In the genomic region with DNA sequence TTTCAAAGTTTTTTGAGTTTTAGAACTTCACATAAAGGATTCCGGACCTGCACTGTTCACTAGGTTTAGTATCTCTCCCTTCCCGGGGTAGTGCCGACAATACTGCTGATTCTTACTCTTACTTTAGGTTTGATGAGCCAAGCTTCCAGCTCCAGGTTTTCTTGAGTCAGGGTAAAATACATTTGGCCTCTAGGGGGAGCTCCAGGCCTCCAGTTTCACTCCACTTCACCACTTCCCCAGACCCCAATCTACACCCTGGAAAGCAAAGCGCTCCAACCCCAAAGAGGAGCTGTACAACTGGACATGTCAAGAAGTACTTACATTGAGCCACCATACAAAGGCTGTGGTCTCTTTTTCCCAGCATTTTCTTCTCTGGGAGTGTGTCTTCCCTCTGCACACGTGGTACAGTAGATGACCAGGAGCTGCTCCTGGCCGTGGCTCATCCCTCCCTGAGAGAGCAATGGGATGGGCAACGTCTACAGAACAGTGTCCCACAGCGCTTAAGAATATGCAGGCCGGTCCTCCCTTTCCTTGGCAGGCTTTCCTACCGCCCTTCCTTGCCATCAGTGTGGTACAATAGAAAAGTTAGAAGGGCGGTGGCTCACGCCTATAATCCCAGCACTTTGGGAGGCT, we compare ENCODE assay signal across 8 cellular contexts.
DNase-seq lines count a peak whose midpoint lies in the region; ATAC-seq, FAIRE-seq and TF ChIP-seq lines count a peak whose summit lies in the region.

No MANE protein-coding gene starts in this region.

- no peak overlapping the region for H3K27ac Mint-ChIP-seq in type B pancreatic cell

- H3K9me3 ChIP-seq in pancreas: no peaks in the 10 kb centered on the region

- peak; percentile 49 for DNase-seq in GM12864 (ENCODE audit: low read depth)
- DNase-seq in HuH-7.5 (ENCODE audit: low spot score): peak; percentile 37
- DNase-seq in RCC 7860 (ENCODE audit: low spot score): peak; percentile 37
- DNase-seq in activated T-cell treated with anti-CD3 and anti-CD28 coated beads, Interleukin-2, amount 50 U/mL, for 1 hour: peak; percentile 54
- DNase-seq in fibroblast of the conjunctiva (ENCODE audit: low read depth): peak; percentile 69
- DNase-seq in pancreas: peak in 5 of 6 donors; percentile 14 to 47 (median 24)
- no peak for DNase-seq in type B pancreatic cell (ENCODE audit: extremely low spot score, unreplicated experiment)

- peak; percentile 74 for TF ChIP-seq CTCF in GM12864 (IDR thresholded peaks at IDR 0.05; ENCODE audit: low read depth, low read length, missing control alignments)
- TF ChIP-seq CTCF in pancreas (IDR thresholded peaks at IDR 0.05): peak; percentile 26 to 64 (median 58)
- TF ChIP-seq CTCF in type B pancreatic cell (conservative IDR thresholded peaks at IDR 0.05): peak; percentile 77

- intact Hi-C loops in pancreas (cut with DNase I): loop anchor here in 1 of 3 donors (5.0 kb wide), 1 partner anchor 242 kb away; the partner anchor contains the start of gene CD200R1

- 42 to 46% methylated on average over 12 of the region's 12 CpGs for WGBS in pancreas, 2 donors

- H3K27me3 Mint-ChIP-seq in type B pancreatic cell: no peaks in the 10 kb centered on the region

- no peak overlapping the region for H3K4me3 Mint-ChIP-seq in type B pancreatic cell

- H3K36me3 Mint-ChIP-seq in type B pancreatic cell: peaks cover 3% of the 10 kb centered on the region

- H3K9me3 Mint-ChIP-seq in type B pancreatic cell: peaks cover 8% of the 10 kb centered on the region

- peak in 3 of 4 donors; percentile 77 to 83 (median 82) for ATAC-seq in pancreas
- ATAC-seq in GM19324 (IDR thresholded peaks at IDR 0.05; ENCODE audit: low FRiP score, unreplicated experiment): no peak

- no peaks in the 10 kb centered on the region for H3K36me3 ChIP-seq in pancreas

- H3K27me3 ChIP-seq in pancreas: no peaks in the 10 kb centered on the region

- FAIRE-seq in RCC 7860 (lab: Jason Lieb, UNC): no peak
- FAIRE-seq in pancreas (lab: Jason Lieb, UNC): no peak

- H3K4me3 ChIP-seq in GM12864 (ENCODE audit: low read depth, low read length): no peak overlapping the region
- no peak overlapping the region for H3K4me3 ChIP-seq in pancreas

- no peaks in the 10 kb centered on the region for H3K4me1 ChIP-seq in pancreas

- no peak overlapping the region for H3K27ac ChIP-seq in pancreas

- H3K4me1 Mint-ChIP-seq in type B pancreatic cell (ENCODE audit: unreplicated experiment): peaks cover 8% of the 10 kb centered on the region
